In genomic region chr5:175635854-175636253, GRCh38 we compare ENCODE assay signal across 9 cellular contexts. TPM values are rescaled to one million over a fixed set of nuclear protein-coding genes. Genes with fewer than 3 reads are reported as not detected.
"Had no signal": no experiment of that assay in that cellular context is flagged by ENCODE, and none has a peak within 500 bp of the region (broad histone marks: within the 10 kb centered on the region; RNA-seq: fewer than 3 reads in every experiment).

No MANE protein-coding gene starts in this region.

- H3K27ac ChIP-seq: GM23248 had no signal

- H3K27ac Mint-ChIP-seq: GM23338, H9, HFFc6 had no signal

- DNase-seq: GM23248, GOT3, H7, H9, HCEC 1CT, HFFc6 had no signal

- H3K9me3 ChIP-seq: HAP-1 had no signal

- ATAC-seq: GM23338, HCT116 had no signal

- H3K4me3 ChIP-seq: GM23248, GM23338, HAP-1 had no signal

- H3K36me3 ChIP-seq: HAP-1 had no signal

- H3K4me3 Mint-ChIP-seq: GM23338, H9, HFFc6 had no signal

RNA-seq across cellular contexts. Expression of gene HRH2, which starts 22.0 kb away (rescaled TPM):
- total RNA-seq: GM23248, HFFc6 had no signal
- polyA plus RNA-seq: GM23248 had no signal
